In the genomic region with DNA sequence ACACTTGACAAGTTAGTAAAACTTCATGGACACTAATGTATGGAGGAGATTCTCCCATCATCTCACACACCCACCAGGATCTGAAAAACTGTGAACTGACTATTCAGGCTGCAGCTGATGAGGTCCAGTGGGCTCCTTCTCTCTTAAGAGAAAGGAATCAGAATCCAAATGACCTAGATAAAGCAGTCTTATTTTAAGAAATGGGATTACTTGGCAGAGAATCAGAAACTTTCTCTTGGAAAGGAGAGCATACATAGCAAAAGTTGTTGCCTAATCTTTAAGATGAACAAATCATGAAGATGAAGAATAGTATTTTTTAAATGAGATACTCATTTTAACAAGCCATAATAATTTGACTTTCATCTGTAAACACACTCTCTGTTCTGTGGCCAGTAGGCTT, we compare ENCODE assay signal across 23 cellular contexts. TPM values are rescaled to one million over a fixed set of nuclear protein-coding genes. Genes with fewer than 3 reads are reported as not detected.
"Had no signal": no experiment of that assay in that cellular context is flagged by ENCODE, and none has a peak within 500 bp of the region (broad histone marks: within the 10 kb centered on the region; RNA-seq: fewer than 3 reads in every experiment).

No MANE protein-coding gene starts in this region.

- H3K4me1 Mint-ChIP-seq: activated CD4-positive, alpha-beta memory T cell treated with anti-CD3 and anti-CD28 coated beads, Interleukin-2, amount 10 ng/mL, durations not matched to agents 7 days and 5 days; activated CD4-positive, alpha-beta T cell treated with anti-CD3 and anti-CD28 coated beads, Interleukin-2, amount 10 ng/mL, durations not matched to agents 24 days and 14 days; activated naive CD4-positive, alpha-beta T cell treated with anti-CD3 and anti-CD28 coated beads, Interleukin-2, amount 10 ng/mL, durations not matched to agents 7 days and 5 days; immature natural killer cell; stimulated activated naive B cell treated with anti-CD40 and anti-IgM and Interleukin-4, amounts not matched to agents 10 μg/mL and 1 μg/mL and 100 μg/mL, for 72 hours had no signal

- H3K36me3 ChIP-seq: thoracic aorta had no signal

- DNase-seq: activated CD4-positive, alpha-beta memory T cell treated with anti-CD3 and anti-CD28 coated beads, Interleukin-2, amount 10 ng/mL, durations not matched to agents 7 days and 5 days; activated CD4-positive, alpha-beta T cell treated with anti-CD3 and anti-CD28 coated beads, Interleukin-2, amount 10 ng/mL, durations not matched to agents 24 days and 14 days; activated CD4-positive, CD25-positive, alpha-beta regulatory T cell; activated effector memory CD4-positive, alpha-beta T cell treated with anti-CD3 and anti-CD28 coated beads, Interleukin-2, amount 50 U/mL, for 16 hours; activated naive CD4-positive, alpha-beta T cell treated with anti-CD3 and anti-CD28 coated beads, Interleukin-2, amount 10 ng/mL, durations not matched to agents 7 days and 5 days; amygdala; endodermal cell; foreskin melanocyte; glutamatergic neuron; immature natural killer cell; nucleus accumbens; retina; stimulated activated CD4-positive, alpha-beta T cell treated with anti-CD3 and anti-CD28 coated beads, Interleukin-2, amount 100 ng/mL, for 48 hours; stimulated activated CD8-positive, alpha-beta memory T cell treated with anti-CD3 and anti-CD28 coated beads, Interleukin-4, amount 100 ng/mL, for 48 hours; stimulated activated naive B cell treated with anti-CD40 and anti-IgM and Interleukin-4, amounts not matched to agents 10 μg/mL and 1 μg/mL and 100 μg/mL, for 72 hours; upper lobe of right lung had no signal

- H3K27me3 Mint-ChIP-seq: activated CD4-positive, alpha-beta memory T cell treated with anti-CD3 and anti-CD28 coated beads, Interleukin-2, amount 10 ng/mL, durations not matched to agents 7 days and 5 days; activated naive CD4-positive, alpha-beta T cell treated with anti-CD3 and anti-CD28 coated beads, Interleukin-2, amount 10 ng/mL, durations not matched to agents 7 days and 5 days; stimulated activated naive B cell treated with anti-CD40 and anti-IgM and Interleukin-4, amounts not matched to agents 10 μg/mL and 1 μg/mL and 100 μg/mL, for 72 hours had no signal

- H3K27me3 ChIP-seq: hepatocyte, upper lobe of right lung had no signal

- H3K4me3 Mint-ChIP-seq: activated CD4-positive, alpha-beta memory T cell treated with anti-CD3 and anti-CD28 coated beads, Interleukin-2, amount 10 ng/mL, durations not matched to agents 7 days and 5 days; activated CD4-positive, alpha-beta T cell treated with anti-CD3 and anti-CD28 coated beads, Interleukin-2, amount 10 ng/mL, durations not matched to agents 24 days and 14 days; activated naive CD4-positive, alpha-beta T cell treated with anti-CD3 and anti-CD28 coated beads, Interleukin-2, amount 10 ng/mL, durations not matched to agents 7 days and 5 days; endodermal cell; immature natural killer cell; stimulated activated naive B cell treated with anti-CD40 and anti-IgM and Interleukin-4, amounts not matched to agents 10 μg/mL and 1 μg/mL and 100 μg/mL, for 72 hours; T-helper 1 cell treated with Interleukin-12 subunit alpha and Interleukin-12 subunit beta and Interleukin-4 antibody, amounts not matched to agents 30 μg/mL and 1 μg/mL, for 36 hours had no signal

- ATAC-seq: left lobe of liver; stimulated activated naive B cell treated with anti-CD40 and anti-IgM and Interleukin-4, amounts not matched to agents 10 μg/mL and 1 μg/mL and 100 μg/mL, for 72 hours; upper lobe of right lung had no signal

- H3K27ac ChIP-seq: epithelial cell of prostate, hepatocyte, thoracic aorta, upper lobe of right lung had no signal

- H3K9me3 ChIP-seq: thoracic aorta, upper lobe of right lung had no signal

- H3K4me2 ChIP-seq: hepatocyte had no signal

- H3K9me3 Mint-ChIP-seq: activated CD4-positive, alpha-beta memory T cell treated with anti-CD3 and anti-CD28 coated beads, Interleukin-2, amount 10 ng/mL, durations not matched to agents 7 days and 5 days; activated CD4-positive, alpha-beta T cell treated with anti-CD3 and anti-CD28 coated beads, Interleukin-2, amount 10 ng/mL, durations not matched to agents 24 days and 14 days; activated naive CD4-positive, alpha-beta T cell treated with anti-CD3 and anti-CD28 coated beads, Interleukin-2, amount 10 ng/mL, durations not matched to agents 7 days and 5 days; endodermal cell; immature natural killer cell; stimulated activated naive B cell treated with anti-CD40 and anti-IgM and Interleukin-4, amounts not matched to agents 10 μg/mL and 1 μg/mL and 100 μg/mL, for 72 hours; T-helper 1 cell treated with Interleukin-12 subunit alpha and Interleukin-12 subunit beta and Interleukin-4 antibody, amounts not matched to agents 30 μg/mL and 1 μg/mL, for 36 hours had no signal

- H3K4me3 ChIP-seq: coronary artery, hepatocyte, lung, thoracic aorta, upper lobe of right lung had no signal

- H2AFZ ChIP-seq: hepatocyte had no signal

- H3K36me3 Mint-ChIP-seq: activated naive CD4-positive, alpha-beta T cell treated with anti-CD3 and anti-CD28 coated beads, Interleukin-2, amount 10 ng/mL, durations not matched to agents 7 days and 5 days had no signal

RNA-seq across cellular contexts. Expression of gene LAMB1, which starts 58.2 kb away (rescaled TPM):
- total RNA-seq: activated CD4-positive, alpha-beta memory T cell treated with anti-CD3 and anti-CD28 coated beads, Interleukin-2, amount 10 ng/mL, durations not matched to agents 7 days and 5 days; activated CD4-positive, alpha-beta T cell treated with anti-CD3 and anti-CD28 coated beads, Interleukin-2, amount 10 ng/mL, durations not matched to agents 24 days and 14 days had no signal
